ENCODE assay signal across 19 cellular contexts in the genomic region with DNA sequence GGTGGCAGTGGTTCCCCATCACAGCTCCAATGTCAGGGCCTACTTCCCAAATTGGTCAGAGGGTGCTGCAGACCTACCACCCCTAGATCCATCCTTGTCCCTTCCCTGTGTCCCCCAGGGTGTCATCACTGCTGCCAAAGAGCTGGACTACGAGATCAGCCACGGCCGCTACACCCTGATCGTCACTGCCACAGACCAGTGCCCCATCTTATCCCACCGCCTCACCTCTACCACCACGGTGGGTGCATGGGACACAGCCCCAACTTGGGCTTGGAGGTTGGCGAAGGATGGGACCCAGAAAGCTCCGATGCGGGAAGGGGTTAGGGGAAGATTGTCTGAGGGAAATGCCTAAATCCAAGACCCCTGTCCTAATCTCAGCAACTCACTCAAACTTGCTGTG. TPM values are rescaled to one million over a fixed set of nuclear protein-coding genes. Genes with fewer than 3 reads are reported as not detected.
A peak's percentile ranks its signal among the peaks of the same experiment; 100 is the strongest.
DNase-seq lines count a peak whose midpoint lies in the region; ATAC-seq and TF ChIP-seq lines count a peak whose summit lies in the region.
"Had no signal": no experiment of that assay in that cellular context is flagged by ENCODE, and none has a peak within 500 bp of the region (broad histone marks: within the 10 kb centered on the region; RNA-seq: fewer than 3 reads in every experiment).

No MANE protein-coding gene starts in this region.

- peaks cover 10% of the 10 kb centered on the region for H3K4me1 Mint-ChIP-seq in chondrocyte (ENCODE audit: low read depth)

- H3K27me3 Mint-ChIP-seq in chondrocyte (ENCODE audit: low read depth): peaks cover 22% of the 10 kb centered on the region
- H3K27me3 Mint-ChIP-seq: CD4-positive, alpha-beta memory T cell; IgD-negative memory B cell had no signal

- intact Hi-C loops in right cardiac atrium (cut with DNase I) (no loop called here), left ventricle myocardium inferior (cut with micrococcal nuclease) (loop anchor here (10.0 kb wide), 1 partner anchor 53 kb away; no protein-coding TSS in a partner anchor)

- H3K27ac Mint-ChIP-seq in chondrocyte (ENCODE audit: unreplicated experiment): no peak overlapping the region
- H3K27ac Mint-ChIP-seq: H9 had no signal

- H3K36me3 ChIP-seq in left ventricle myocardium inferior (no peaks in the 10 kb centered on the region), neutrophil (peaks cover 6% of the 10 kb centered on the region)
- H3K36me3 ChIP-seq: BE2C had no signal

- H3K9me3 Mint-ChIP-seq in chondrocyte (ENCODE audit: low read depth): peaks cover 2% of the 10 kb centered on the region
- H3K9me3 Mint-ChIP-seq: CD4-positive, alpha-beta memory T cell; IgD-negative memory B cell had no signal

- no peaks in the 10 kb centered on the region for H3K27me3 ChIP-seq in right cardiac atrium (ENCODE audit: control insufficient read depth, insufficient read depth)
- no peaks in the 10 kb centered on the region for H3K27me3 ChIP-seq in left ventricle myocardium inferior (ENCODE audit: low read depth)
- H3K27me3 ChIP-seq in neutrophil: no peaks in the 10 kb centered on the region
- H3K27me3 ChIP-seq: BE2C had no signal

- H3K4me3 Mint-ChIP-seq in chondrocyte (ENCODE audit: unreplicated experiment): no peak overlapping the region
- H3K4me3 Mint-ChIP-seq: CD4-positive, alpha-beta memory T cell; H9 had no signal

- TF ChIP-seq CTCF in left ventricle myocardium inferior (IDR thresholded peaks at IDR 0.05; ENCODE audit: borderline replicate concordance) (no peak), chondrocyte (IDR thresholded peaks at IDR 0.05) (no peak), neutrophil (IDR thresholded peaks at IDR 0.05) (no peak)

- H3K4me3 ChIP-seq in right cardiac atrium (ENCODE audit: low read length) (no peak overlapping the region), left ventricle myocardium inferior (no peak overlapping the region), neutrophil (ENCODE audit: low read depth in 1 of 2, low read length in 1 of 2) (peak overlapping the region in 1 of 2 experiments; percentile 7)

- 73% methylated on average over 9 of the region's 9 CpGs for WGBS in right cardiac atrium

- no peak overlapping the region for H3K27ac ChIP-seq in right cardiac atrium (ENCODE audit: low read length)
- no peak overlapping the region for H3K27ac ChIP-seq in left ventricle myocardium inferior (replicated peaks)
- peak overlapping the region; percentile 99 for H3K27ac ChIP-seq in neutrophil
- H3K27ac ChIP-seq: C4-2B had no signal

- ATAC-seq in right cardiac atrium (no peak), GM18511 (IDR thresholded peaks at IDR 0.05; ENCODE audit: unreplicated experiment) (no peak)
- ATAC-seq: HepG2 had no signal

- H3K9me3 ChIP-seq in right cardiac atrium (ENCODE audit: control insufficient read depth, low read length): no peaks in the 10 kb centered on the region
- no peaks in the 10 kb centered on the region for H3K9me3 ChIP-seq in left ventricle myocardium inferior (replicated peaks)
- no peaks in the 10 kb centered on the region for H3K9me3 ChIP-seq in neutrophil
- H3K9me3 ChIP-seq: BE2C had no signal

- DNase-seq in right cardiac atrium (peak in 2 of 3 donors; percentile 13 to 39), left ventricle myocardium inferior (no peak), chondrocyte (ENCODE audit: low spot score) (peak; percentile 62), NCI-H187 (lab: John Stamatoyannopoulos, UW) (no peak)
- no peak for DNase-seq in activated naive CD4-positive, alpha-beta T cell treated with anti-CD3 and anti-CD28 coated beads, Interleukin-2, amount 50 U/mL, for 16 hours
- DNase-seq: ACHN; BE2C; CD4-positive, alpha-beta memory T cell; DMS153; DMS79; GDM1; H9 had no signal

- no peaks in the 10 kb centered on the region for H3K36me3 Mint-ChIP-seq in chondrocyte (ENCODE audit: low read depth)
- H3K36me3 Mint-ChIP-seq: CD4-positive, alpha-beta memory T cell; IgD-negative memory B cell had no signal

- peaks cover 4% of the 10 kb centered on the region for H3K4me1 ChIP-seq in right cardiac atrium (ENCODE audit: control insufficient read depth, insufficient read depth, low read length)
- peaks cover 42% of the 10 kb centered on the region for H3K4me1 ChIP-seq in left ventricle myocardium inferior
- peaks cover 91 to 95% of the 10 kb centered on the region in 2 experiments for H3K4me1 ChIP-seq in neutrophil (ENCODE audit: control insufficient read depth in 1 of 2, insufficient read depth in 1 of 2, low read depth in 1 of 2, low read length in 1 of 2)
- H3K4me1 ChIP-seq: BE2C had no signal

RNA-seq across cellular contexts. Expression of gene VSIR, which starts 4.8 kb away (rescaled TPM):
- 10 to 100 TPM; 29.3 to 55.1 (median 34.4) TPM for total RNA-seq in right cardiac atrium
- polyA plus RNA-seq in right cardiac atrium: 36.8 TPM
- total RNA-seq in left ventricle myocardium inferior: 104 TPM
- total RNA-seq in chondrocyte: 0.49 to 1.3 TPM in 2 of 3 replicates, not detected in the other
- total RNA-seq: H1 had no signal

RNA-seq across cellular contexts. Expression of gene C10orf105, which starts 58.5 kb away (rescaled TPM):
- under 1 TPM in 3 of 4 donors, not detected in 1; 0.14 to 0.36 (median 0.24) TPM for total RNA-seq in right cardiac atrium
- polyA plus RNA-seq in right cardiac atrium: 0.09 TPM
- 0.05 TPM for total RNA-seq in left ventricle myocardium inferior
- not detected in 3 replicates for total RNA-seq in chondrocyte
- total RNA-seq: Daoy, HepG2 had no signal
- polyA plus RNA-seq: HepG2, IgD-negative memory B cell had no signal

Comparison
In these comparisons a context has a peak if more than half of its experiments do, and no peak if none do; other contexts are left out.
1. DNase-seq: peak in right cardiac atrium (2 of 3) and chondrocyte (single experiment); none in left ventricle myocardium inferior (single experiment), NCI-H187 (0 of 2) and activated naive CD4-positive, alpha-beta T cell treated with anti-CD3 and anti-CD28 coated beads, Interleukin-2, amount 50 U/mL, for 16 hours (single experiment).
2. RNA of gene VSIR, which starts 4.8 kb away (total RNA-seq): 104 TPM in left ventricle myocardium inferior (single experiment) and 29.3 to 55.1 TPM in right cardiac atrium; 0.49 to 1.3 TPM in chondrocyte; every median in the first group is over 10 times any median in the second.